17 cellular contexts compared by ENCODE assay signal in the genomic region with DNA sequence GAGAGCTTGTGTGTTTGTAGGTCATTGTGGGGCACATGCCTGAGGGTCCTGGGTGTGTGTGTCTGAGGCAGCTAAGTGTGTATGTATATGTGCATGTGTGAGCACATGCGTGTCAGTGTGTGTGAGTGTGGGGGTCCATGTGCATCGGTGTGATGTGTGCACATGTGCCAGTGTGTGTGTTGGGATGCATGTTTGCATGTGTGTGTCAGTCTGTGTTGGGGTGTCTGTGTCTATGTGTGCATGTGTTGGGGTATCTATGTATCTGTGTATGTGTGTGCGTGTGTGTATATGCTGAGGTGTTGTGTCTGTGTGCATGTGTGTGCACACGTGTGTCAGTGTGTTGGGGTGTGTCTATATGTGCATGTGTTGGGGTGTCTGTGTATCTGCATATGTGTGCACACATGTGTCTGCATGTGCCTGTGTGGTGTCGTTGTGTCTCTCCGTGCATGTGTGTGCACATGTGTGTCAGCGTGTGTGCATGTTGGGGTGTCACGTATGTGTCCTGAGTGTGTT.
"Had no signal": no experiment of that assay in that cellular context is flagged by ENCODE, and none has a peak within 500 bp of the region (broad histone marks: within the 10 kb centered on the region; RNA-seq: fewer than 3 reads in every experiment).

No MANE protein-coding gene starts in this region.

- H3K4me3 ChIP-seq: colonic mucosa, heart left ventricle, left lung, tibial artery had no signal

- H3K4me1 ChIP-seq: foreskin keratinocyte had no signal

- H3K27ac ChIP-seq: colonic mucosa, foreskin keratinocyte, heart left ventricle, left lung, neutrophil, tibial artery had no signal

- H3K4me3 Mint-ChIP-seq: activated CD8-positive, alpha-beta memory T cell treated with anti-CD3 and anti-CD28 coated beads, Interleukin-2, amount 10 ng/mL, durations not matched to agents 7 days and 5 days; activated naive CD8-positive, alpha-beta T cell; activated T-cell treated with anti-CD3 and anti-CD28 coated beads, Interleukin-2, amount 50 U/mL, for 24 hours; stimulated activated memory B cell treated with anti-CD40 and anti-IgM and Interleukin-4, amounts not matched to agents 10 μg/mL and 1 μg/mL and 100 μg/mL, for 72 hours had no signal

- H3K9me3 Mint-ChIP-seq: activated T-cell treated with anti-CD3 and anti-CD28 coated beads, Interleukin-2, amount 50 U/mL, for 24 hours; stimulated activated memory B cell treated with anti-CD40 and anti-IgM and Interleukin-4, amounts not matched to agents 10 μg/mL and 1 μg/mL and 100 μg/mL, for 72 hours had no signal

- H3K36me3 Mint-ChIP-seq: activated CD8-positive, alpha-beta memory T cell treated with anti-CD3 and anti-CD28 coated beads, Interleukin-2, amount 10 ng/mL, durations not matched to agents 7 days and 5 days; activated naive CD8-positive, alpha-beta T cell; stimulated activated memory B cell treated with anti-CD40 and anti-IgM and Interleukin-4, amounts not matched to agents 10 μg/mL and 1 μg/mL and 100 μg/mL, for 72 hours had no signal

- H3K9me3 ChIP-seq: colonic mucosa, heart left ventricle, left lung, neutrophil, tibial artery had no signal

- ATAC-seq: activated CD8-positive, alpha-beta memory T cell treated with anti-CD3 and anti-CD28 coated beads, Interleukin-2, amount 10 ng/mL, durations not matched to agents 7 days and 5 days; foreskin keratinocyte; heart left ventricle; stimulated activated memory B cell treated with anti-CD40 and anti-IgM and Interleukin-4, amounts not matched to agents 10 μg/mL and 1 μg/mL and 100 μg/mL, for 72 hours had no signal

- H3K27ac Mint-ChIP-seq: activated CD8-positive, alpha-beta memory T cell treated with anti-CD3 and anti-CD28 coated beads, Interleukin-2, amount 10 ng/mL, durations not matched to agents 7 days and 5 days; activated naive CD8-positive, alpha-beta T cell; activated T-cell treated with anti-CD3 and anti-CD28 coated beads, Interleukin-2, amount 50 U/mL, for 24 hours; stimulated activated memory B cell treated with anti-CD40 and anti-IgM and Interleukin-4, amounts not matched to agents 10 μg/mL and 1 μg/mL and 100 μg/mL, for 72 hours had no signal

- H3K27me3 ChIP-seq: colonic mucosa, foreskin keratinocyte, heart left ventricle, left lung, neutrophil, tibial artery had no signal

- DNase-seq: activated CD4-positive, CD25-positive, alpha-beta regulatory T cell; activated CD8-positive, alpha-beta memory T cell treated with anti-CD3 and anti-CD28 coated beads, Interleukin-2, amount 10 ng/mL, durations not matched to agents 7 days and 5 days; activated gamma-delta T cell; activated T-cell treated with anti-CD3 and anti-CD28 coated beads, Interleukin-2, amount 50 U/mL, for 24 hours; aorta; foreskin keratinocyte; small intestine; T-helper 2 cell; tibial artery had no signal

- FAIRE-seq: keratinocyte, small intestine, TTC549 had no signal

- H3K27me3 Mint-ChIP-seq: activated CD8-positive, alpha-beta memory T cell treated with anti-CD3 and anti-CD28 coated beads, Interleukin-2, amount 10 ng/mL, durations not matched to agents 7 days and 5 days; activated naive CD8-positive, alpha-beta T cell; activated T-cell treated with anti-CD3 and anti-CD28 coated beads, Interleukin-2, amount 50 U/mL, for 24 hours; stimulated activated memory B cell treated with anti-CD40 and anti-IgM and Interleukin-4, amounts not matched to agents 10 μg/mL and 1 μg/mL and 100 μg/mL, for 72 hours had no signal

- H3K36me3 ChIP-seq: colonic mucosa, left lung, neutrophil, tibial artery had no signal
